Comparison of ENCODE assay signal across 8 cellular contexts in the genomic region with DNA sequence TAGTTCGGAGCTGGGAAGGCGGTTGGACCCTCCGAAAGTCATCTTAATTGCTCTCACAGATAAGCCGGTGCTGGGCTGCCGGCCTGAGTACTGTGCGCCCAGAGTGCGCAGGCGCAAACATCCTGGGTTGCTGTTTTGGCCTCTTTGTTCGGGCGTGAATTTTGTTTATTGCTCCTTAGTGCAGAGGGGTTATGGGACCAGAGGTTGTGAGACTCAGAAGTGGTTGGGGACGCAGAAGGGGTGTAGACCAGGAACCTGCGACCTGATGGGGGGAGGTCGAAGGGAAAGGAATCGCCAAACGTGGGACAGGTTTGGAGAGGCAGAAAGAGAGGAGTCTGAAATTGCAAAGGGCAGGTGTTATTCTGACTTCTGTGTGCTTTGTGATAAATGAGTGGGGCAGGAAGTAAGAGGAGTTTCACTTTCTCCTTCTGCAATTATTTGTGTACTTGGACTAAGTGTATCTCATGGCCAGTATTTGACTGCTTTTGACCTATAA. TPM values are rescaled to one million over a fixed set of nuclear protein-coding genes. Genes with fewer than 3 reads are reported as not detected.
DNase-seq lines count a peak whose midpoint lies in the region; ATAC-seq, FAIRE-seq and TF ChIP-seq lines count a peak whose summit lies in the region.

No MANE protein-coding gene starts in this region.

- peak overlapping the region; percentile 87 for H3K27ac ChIP-seq in mammary epithelial cell (ENCODE audit: insufficient read depth, low read depth, low read length)
- H3K27ac ChIP-seq in kidney (ENCODE audit: low read depth in 2 of 2, low read length in 2 of 2) = peak overlapping the region; percentile 98 to 99

- H3K36me3 ChIP-seq in ES-I3 (ENCODE audit: insufficient read depth, low read length) (no peaks in the 10 kb centered on the region), mammary epithelial cell (ENCODE audit: insufficient read depth, low read length) (no peaks in the 10 kb centered on the region), kidney (ENCODE audit: control insufficient read depth in 1 of 2, insufficient read depth in 2 of 2, low read length in 2 of 2) (no peaks in the 10 kb centered on the region)

- peaks cover 6 to 9% (median 6%) of the 10 kb centered on the region in 3 donors for H3K9me3 Mint-ChIP-seq in T-cell

- H3K4me3 ChIP-seq in mammary epithelial cell (replicated peaks in 1 of 3; ENCODE audit: insufficient read depth in 1 of 3, low read depth in 2 of 3, low read length in 3 of 3) = peak overlapping the region; percentile 61 to 72 (median 68)
- peak overlapping the region; percentile 76 to 100 for H3K4me3 ChIP-seq in kidney (ENCODE audit: low read length in 2 of 2)

- peak; percentile 44 for ATAC-seq in GM21737 (IDR thresholded peaks at IDR 0.05; ENCODE audit: unreplicated experiment)
- ATAC-seq in T-cell (replicated peaks in 1 of 4) = peak; percentile 56 to 66 (median 59)

- dilution Hi-C loops in mammary epithelial cell (cut with HindIII; ENCODE audit: low sequenced_read_pairs) = no loop called here

- H3K4me1 ChIP-seq in ES-I3 (ENCODE audit: insufficient read depth, low read length) (no peaks in the 10 kb centered on the region), mammary epithelial cell (ENCODE audit: insufficient read depth, low read length) (no peaks in the 10 kb centered on the region), kidney (ENCODE audit: control insufficient read depth in 1 of 2, insufficient read depth in 1 of 2, low read depth in 1 of 2, low read length in 2 of 2) (peaks cover 0 to 6% of the 10 kb centered on the region in 2 donors)

- peaks cover 11% of the 10 kb centered on the region for H3K79me2 ChIP-seq in mammary epithelial cell (ENCODE audit: insufficient read depth, low read length)

- intact Hi-C loops in mammary epithelial cell (cut with micrococcal nuclease) = loop anchor here (1.0 to 5.0 kb wide), 6 partner anchors 38 to 1104 kb away; partner anchors contain the start of genes ZFP14, ZNF146, ZNF260 and ZNF540
- intact Hi-C loops in kidney (cut with DNase I) = no loop called here

- peak overlapping the region; percentile 88 to 99 (median 98) for H3K4me3 Mint-ChIP-seq in T-cell

- peak overlapping the region; percentile 99 for H3K27ac Mint-ChIP-seq in T-cell

- 13% methylated on average over 7 of the region's 15 CpGs for WGBS in mammary epithelial cell (ENCODE audit: low coverage, missing lambda C conversion rate)

- H3K9me3 ChIP-seq in ES-I3 (ENCODE audit: control insufficient read depth, insufficient read depth, low read length) (no peaks in the 10 kb centered on the region; the same call in 1 of the 2 replicates), mammary epithelial cell (replicated peaks; ENCODE audit: insufficient read depth, low read length) (peaks cover 4% of the 10 kb centered on the region), kidney (ENCODE audit: control insufficient read depth in 1 of 2, low read length in 2 of 2) (no peaks in the 10 kb centered on the region)

- H4K20me1 ChIP-seq in mammary epithelial cell (ENCODE audit: insufficient read depth, low read length) = no peaks in the 10 kb centered on the region

- CTCF ChIA-PET in T-cell (lab: Charles Lee) = no interaction called here
- CTCF ChIA-PET in mammary epithelial cell (lab: Charles Lee; ENCODE audit: low non-redundant PET) = no interaction called here

- H3K27me3 Mint-ChIP-seq in T-cell = no peaks in the 10 kb centered on the region

- peaks cover 31 to 36% (median 32%) of the 10 kb centered on the region in 3 donors for H3K4me1 Mint-ChIP-seq in T-cell

- H3K36me3 Mint-ChIP-seq in T-cell = peaks cover 16% of the 10 kb centered on the region

- TSS peak; percentile 84 for BruUV-seq in mammary epithelial cell (replicated peaks; lab: Mats Ljungman, UMichigan)

- H2AFZ ChIP-seq in mammary epithelial cell (ENCODE audit: low read depth, low read length) = peak overlapping the region; percentile 91

- FAIRE-seq in kidney (lab: Jason Lieb, UNC) = no peak

- in situ Hi-C loops in mammary epithelial cell (cut with MboI; ENCODE audit: low sequenced_read_pairs in 2 of 2) = loop anchor here in 1 of 2 donors (10.0 kb wide), 1 partner anchor 355 kb away; no protein-coding TSS in a partner anchor
- in situ Hi-C loops in G401 (cut with HindIII; ENCODE audit: low sequenced_read_pairs) = no loop called here

- H3K9ac ChIP-seq in ES-I3 (ENCODE audit: low read depth, low read length) (peak overlapping the region; percentile 87), mammary epithelial cell (ENCODE audit: insufficient read depth, low read length) (peak overlapping the region; percentile 88), kidney (ENCODE audit: low read length in 2 of 2) (peak overlapping the region; percentile 87 to 99)

- H3K4me2 ChIP-seq in mammary epithelial cell (ENCODE audit: insufficient read depth, low read depth, low read length) = peak overlapping the region; percentile 87

- peak; percentile 92 for DNase-seq in LHCN-M2 (ENCODE audit: low read depth)
- peak in 28 of 34 experiments; percentile 43 to 77 (median 62) for DNase-seq in T-cell
- DNase-seq in mammary epithelial cell = no peak
- DNase-seq in kidney = no peak
- peak; percentile 49 to 59 for DNase-seq in stimulated activated CD4-positive, alpha-beta T cell treated with anti-CD3 and anti-CD28 coated beads, Interleukin-1b, Interleukin-23, amount 100 ng/mL, for 4 hours (ENCODE audit: low read depth in 2 of 2)
- no peak for DNase-seq in G401 (ENCODE audit: low spot score)

- no peak for TF ChIP-seq CTCF in mammary epithelial cell (conservative IDR thresholded peaks at IDR 0.05 in 1 of 2, IDR thresholded peaks at IDR 0.05 in 1 of 2; ENCODE audit: extremely low read depth in 1 of 2, insufficient read depth in 1 of 2, low read depth in 1 of 2, low read length in 2 of 2)
- no peak for TF ChIP-seq CTCF in kidney (IDR thresholded peaks at IDR 0.05; ENCODE audit: borderline replicate concordance, extremely low read depth, insufficient read depth)

- POLR2A ChIA-PET in T-cell (lab: Charles Lee) = interaction anchor here in 1 of 2 donors (0.6 kb wide), 1 partner anchor 177 kb away, joined by 3 read pairs; the partner anchor contains the start of gene ZNF461

- H3K27me3 ChIP-seq in mammary epithelial cell (ENCODE audit: insufficient read depth, low read length) = no peaks in the 10 kb centered on the region

RNA-seq across cellular contexts. Expression of gene ZNF566, which starts 0.6 kb away (rescaled TPM):
- total RNA-seq in LHCN-M2 (2014; rRNA removed) (6.6 and 11.2 TPM in 2 replicates), T-cell (10 to 100 TPM; 13.2 to 23.1 (median 18.9) TPM), mammary epithelial cell (1 to 10 TPM; 6.0 to 7.2 TPM), kidney (13.0 TPM)
- 3.4 TPM for polyA plus RNA-seq in LHCN-M2 (2012)
- polyA plus RNA-seq in mammary epithelial cell (2.0 TPM), kidney (ENCODE audit: insufficient read depth, low read depth, low replicate concordance) (4.6 TPM)
- 6.5 TPM for polyA minus RNA-seq in mammary epithelial cell
- 14.1 and 15.8 TPM in 2 replicates for total RNA-seq in G401 (2014; rRNA removed; shearing (Covaris generic))

RNA-seq across cellular contexts. Expression of gene ZNF260, which starts 38.1 kb away (rescaled TPM):
- 13.5 and 14.5 TPM in 2 replicates for total RNA-seq in LHCN-M2 (2014; rRNA removed)
- polyA plus RNA-seq in LHCN-M2 (2012) = 4.6 TPM
- 10 to 100 TPM in 3 of 5 donors, 1 to 10 TPM in 2; 8.4 to 14.2 (median 10.3) TPM for total RNA-seq in T-cell
- total RNA-seq in mammary epithelial cell = 10 to 100 TPM; 11.8 to 21.0 TPM
- 3.8 TPM for polyA plus RNA-seq in mammary epithelial cell
- 2.3 TPM for polyA minus RNA-seq in mammary epithelial cell
- 12.8 TPM for total RNA-seq in kidney
- 5.4 TPM for polyA plus RNA-seq in kidney (ENCODE audit: insufficient read depth, low read depth, low replicate concordance)
- 7.0 and 69.0 TPM in 2 replicates for total RNA-seq in G401 (2014; rRNA removed; shearing (Covaris generic))

Comparison
In these comparisons a context has a peak if more than half of its experiments do, and no peak if none do; other contexts are left out.
1. DNase-seq: peak in LHCN-M2 (single experiment), T-cell (28 of 34) and stimulated activated CD4-positive, alpha-beta T cell treated with anti-CD3 and anti-CD28 coated beads, Interleukin-1b, Interleukin-23, amount 100 ng/mL, for 4 hours (2 of 2); none in mammary epithelial cell (single experiment), kidney (single experiment) and G401 (single experiment).
2. Peak in every context shown above with its lines, with median percentiles within 50 percentile points of each other: H3K9ac ChIP-seq.